23 cellular contexts compared by ENCODE assay signal in genomic region chr22:40975346-40975745, GRCh38.
"Had no signal": no experiment of that assay in that cellular context is flagged by ENCODE, and none has a peak within 500 bp of the region (broad histone marks: within the 10 kb centered on the region; RNA-seq: fewer than 3 reads in every experiment).

No MANE protein-coding gene starts in this region.

- H3K4me3 Mint-ChIP-seq: activated CD4-positive, alpha-beta T cell treated with anti-CD3 and anti-CD28 coated beads, Interleukin-2, amount 10 ng/mL, durations not matched to agents 24 days and 14 days; activated CD8-positive, alpha-beta T cell treated with anti-CD3 and anti-CD28 coated beads, Interleukin-2, amount 10 ng/mL, durations not matched to agents 7 days and 5 days; activated naive CD4-positive, alpha-beta T cell treated with anti-CD3 and anti-CD28 coated beads, Interleukin-2, amount 50 U/mL, for 24 hours; mesothelial cell of epicardium; natural killer cell; stimulated activated naive B cell treated with anti-CD40 and anti-IgM and Interleukin-4, amounts not matched to agents 10 μg/mL and 1 μg/mL and 100 μg/mL, for 72 hours; type B pancreatic cell had no signal

- H3K4me1 ChIP-seq: left ventricle myocardium inferior had no signal

- H3K4me3 ChIP-seq: left ventricle myocardium inferior, thoracic aorta had no signal

- H3K27ac Mint-ChIP-seq: activated CD4-positive, alpha-beta T cell treated with anti-CD3 and anti-CD28 coated beads, Interleukin-2, amount 10 ng/mL, durations not matched to agents 24 days and 14 days; activated CD8-positive, alpha-beta T cell treated with anti-CD3 and anti-CD28 coated beads, Interleukin-2, amount 10 ng/mL, durations not matched to agents 7 days and 5 days; activated naive CD4-positive, alpha-beta T cell treated with anti-CD3 and anti-CD28 coated beads, Interleukin-2, amount 50 U/mL, for 24 hours; mesothelial cell of epicardium; natural killer cell; progenitor cell of endocrine pancreas; stimulated activated naive B cell treated with anti-CD40 and anti-IgM and Interleukin-4, amounts not matched to agents 10 μg/mL and 1 μg/mL and 100 μg/mL, for 72 hours; type B pancreatic cell had no signal

- H3K27me3 Mint-ChIP-seq: activated CD4-positive, alpha-beta T cell treated with anti-CD3 and anti-CD28 coated beads, Interleukin-2, amount 10 ng/mL, durations not matched to agents 24 days and 14 days; activated naive CD4-positive, alpha-beta T cell treated with anti-CD3 and anti-CD28 coated beads, Interleukin-2, amount 50 U/mL, for 24 hours; progenitor cell of endocrine pancreas; stimulated activated naive B cell treated with anti-CD40 and anti-IgM and Interleukin-4, amounts not matched to agents 10 μg/mL and 1 μg/mL and 100 μg/mL, for 72 hours; type B pancreatic cell had no signal

- H3K9me3 Mint-ChIP-seq: activated CD4-positive, alpha-beta T cell treated with anti-CD3 and anti-CD28 coated beads, Interleukin-2, amount 10 ng/mL, durations not matched to agents 24 days and 14 days; activated naive CD4-positive, alpha-beta T cell treated with anti-CD3 and anti-CD28 coated beads, Interleukin-2, amount 50 U/mL, for 24 hours; mesothelial cell of epicardium; natural killer cell; stimulated activated naive B cell treated with anti-CD40 and anti-IgM and Interleukin-4, amounts not matched to agents 10 μg/mL and 1 μg/mL and 100 μg/mL, for 72 hours; type B pancreatic cell had no signal

- H3K27me3 ChIP-seq: brain microvascular endothelial cell had no signal

- ATAC-seq: activated CD4-positive, CD25-positive, alpha-beta regulatory T cell treated with anti-CD3 and anti-CD28 coated beads, Interleukin-2, amount 50 U/mL, for 24 hours; activated CD8-positive, alpha-beta T cell treated with anti-CD3 and anti-CD28 coated beads, Interleukin-2, amount 10 ng/mL, durations not matched to agents 7 days and 5 days; esophagus mucosa; natural killer cell; stimulated activated naive B cell treated with anti-CD40 and anti-IgM and Interleukin-4, amounts not matched to agents 10 μg/mL and 1 μg/mL and 100 μg/mL, for 72 hours had no signal

- H3K27ac ChIP-seq: brain microvascular endothelial cell, left ventricle myocardium inferior, thoracic aorta, VCaP had no signal

- H3K4me1 Mint-ChIP-seq: natural killer cell had no signal

- H3K9me3 ChIP-seq: left ventricle myocardium inferior, thoracic aorta had no signal

- DNase-seq: activated CD4-positive, alpha-beta T cell treated with anti-CD3 and anti-CD28 coated beads, Interleukin-2, amount 10 ng/mL, durations not matched to agents 24 days and 14 days; activated CD8-positive, alpha-beta T cell treated with anti-CD3 and anti-CD28 coated beads, Interleukin-2, amount 10 ng/mL, durations not matched to agents 7 days and 5 days; activated gamma-delta T cell treated with Interleukin-2 at 50 U/mL for 16 hours; brain microvascular endothelial cell; central memory CD4-positive, alpha-beta T cell; effector memory CD4-positive, alpha-beta T cell; foreskin melanocyte; glutamatergic neuron; hippocampal formation; left ventricle myocardium inferior; natural killer cell; retina; stimulated activated CD4-positive, alpha-beta T cell treated with anti-CD3 and anti-CD28 coated beads, Interleukin-2, amount 100 ng/mL, for 48 hours; stimulated activated CD8-positive, alpha-beta memory T cell treated with anti-CD3 and anti-CD28 coated beads, Interleukin-4, amount 100 ng/mL, for 48 hours; stimulated activated naive B cell treated with anti-CD40 and anti-IgM and Interleukin-4, amounts not matched to agents 10 μg/mL and 1 μg/mL and 100 μg/mL, for 72 hours had no signal
